In genomic region chr1:215599418-215599817, GRCh38 we compare ENCODE assay signal across 12 cellular contexts. TPM values are rescaled to one million over a fixed set of nuclear protein-coding genes. Genes with fewer than 3 reads are reported as not detected.
DNase-seq lines count a peak whose midpoint lies in the region; TF ChIP-seq lines count a peak whose summit lies in the region.
"Had no signal": no experiment of that assay in that cellular context is flagged by ENCODE, and none has a peak within 500 bp of the region (broad histone marks: within the 10 kb centered on the region; RNA-seq: fewer than 3 reads in every experiment).

No MANE protein-coding gene starts in this region.

- CTCF ChIA-PET in GM10248 (lab: Yijun Ruan, JAX): no interaction called here

- H3K27me3 ChIP-seq in hepatocyte (no peaks in the 10 kb centered on the region), MM.1S (replicated peaks; ENCODE audit: insufficient read depth, low read length) (no peaks in the 10 kb centered on the region), osteoblast (ENCODE audit: insufficient read depth, low read length) (no peaks in the 10 kb centered on the region)

- H2AFZ ChIP-seq in hepatocyte (no peak overlapping the region), MM.1S (ENCODE audit: low read length) (no peak overlapping the region), osteoblast (ENCODE audit: low read length) (no peak overlapping the region)

- H3K9me2 ChIP-seq in hepatocyte (replicated peaks; ENCODE audit: insufficient read depth) (no peaks in the 10 kb centered on the region), MM.1S (replicated peaks; ENCODE audit: insufficient read depth, low read length) (no peaks in the 10 kb centered on the region)

- 59% methylated on average over 2 of the region's 2 CpGs for WGBS in hepatocyte (ENCODE audit: low lambda C conversion rate, missing lambda C conversion rate)

- TF ChIP-seq CTCF in hepatocyte (IDR thresholded peaks at IDR 0.05; ENCODE audit: poor library complexity): no peak
- no peak for TF ChIP-seq CTCF in MM.1S (IDR thresholded peaks at IDR 0.05; ENCODE audit: low read length)
- no peak for TF ChIP-seq CTCF in GM10248 (IDR thresholded peaks at IDR 0.05; ENCODE audit: control extremely low read depth, extremely low read depth, low read depth, missing control alignments)
- no peak for TF ChIP-seq CTCF in osteoblast (IDR thresholded peaks at IDR 0.05; ENCODE audit: extremely low read depth, low read depth, low read length)

- H3K9ac ChIP-seq in MM.1S (ENCODE audit: low read length): no peak overlapping the region

- DNase-seq in A172 (ENCODE audit: low spot score) (peak; percentile 11), H4 (ENCODE audit: low spot score) (peak; percentile 19), astrocyte of the hippocampus (ENCODE audit: low read depth, low spot score) (peak; percentile 80), hepatocyte (ENCODE audit: low spot score) (peak; percentile 30), MM.1S (no peak), GM10248 (ENCODE audit: extremely low spot score) (no peak), osteoblast (ENCODE audit: insufficient read length, low spot score, missing footprints) (no peak)
- no peak for DNase-seq in activated effector memory CD4-positive, alpha-beta T cell treated with anti-CD3 and anti-CD28 coated beads, Interleukin-2, amount 50 U/mL, for 16 hours
- DNase-seq: cerebellar nuclear complex, NCI-H226, SHP77, trophoblast cell had no signal

- H3K27ac ChIP-seq in hepatocyte (peak overlapping the region; percentile 2), MM.1S (ENCODE audit: low read length) (no peak overlapping the region), osteoblast (ENCODE audit: low read depth, low read length) (no peak overlapping the region)

- H3K4me2 ChIP-seq in hepatocyte (no peak overlapping the region), MM.1S (ENCODE audit: low read depth, low read length) (no peak overlapping the region), osteoblast (ENCODE audit: insufficient read depth, low read length) (no peak overlapping the region)

- peaks cover 33% of the 10 kb centered on the region for H3K4me1 ChIP-seq in hepatocyte (ENCODE audit: insufficient read depth)
- peaks cover 3% of the 10 kb centered on the region; the same call in 1 of the 2 replicates for H3K4me1 ChIP-seq in MM.1S (ENCODE audit: low read length)
- H3K4me1 ChIP-seq in osteoblast (ENCODE audit: insufficient read depth, low read length): peaks cover 21% of the 10 kb centered on the region

- POLR2A ChIA-PET in GM10248 (lab: Yijun Ruan, JAX): no interaction called here

- H3K4me3 ChIP-seq in hepatocyte (no peak overlapping the region), MM.1S (ENCODE audit: low read length) (no peak overlapping the region), osteoblast (ENCODE audit: insufficient read depth, low read length) (no peak overlapping the region)

- H3K36me3 ChIP-seq in hepatocyte (replicated peaks; ENCODE audit: insufficient read depth, low read depth) (no peaks in the 10 kb centered on the region), MM.1S (replicated peaks; ENCODE audit: insufficient read depth, low read length) (no peaks in the 10 kb centered on the region), osteoblast (ENCODE audit: insufficient read depth, low read length) (peaks cover 29% of the 10 kb centered on the region)

- H3K9me3 ChIP-seq in hepatocyte (ENCODE audit: low read depth): no peaks in the 10 kb centered on the region
- no peaks in the 10 kb centered on the region for H3K9me3 ChIP-seq in MM.1S (replicated peaks; ENCODE audit: insufficient read depth, low read length)
- no peaks in the 10 kb centered on the region for H3K9me3 ChIP-seq in osteoblast (ENCODE audit: low read depth, low read length)

- H4K20me1 ChIP-seq in hepatocyte (ENCODE audit: insufficient read depth, poor library complexity, severe bottlenecking) (no peaks in the 10 kb centered on the region), MM.1S (ENCODE audit: insufficient read depth, low read length) (no peaks in the 10 kb centered on the region), osteoblast (ENCODE audit: insufficient read depth, low read length) (no peaks in the 10 kb centered on the region)

- peaks cover 12% of the 10 kb centered on the region for H3K79me2 ChIP-seq in hepatocyte
- H3K79me2 ChIP-seq in MM.1S (ENCODE audit: low read length): no peaks in the 10 kb centered on the region
- peaks cover 5% of the 10 kb centered on the region for H3K79me2 ChIP-seq in osteoblast (ENCODE audit: insufficient read depth, low read length)

- H3F3A ChIP-seq in MM.1S (ENCODE audit: insufficient read depth, low read length): no peaks in the 10 kb centered on the region

RNA-seq across cellular contexts. Expression of gene KCTD3, which starts 32.3 kb away (rescaled TPM):
- 43.1 and 47.8 TPM in 2 replicates for total RNA-seq in A172 (2014; rRNA removed; shearing (Covaris generic))
- 28.0 and 30.4 TPM in 2 replicates for total RNA-seq in H4 (2014; rRNA removed; shearing (Covaris generic))
- total RNA-seq in hepatocyte (55.3 and 61.2 TPM in 2 replicates), osteoblast (48.9 and 55.7 TPM in 2 replicates)
- 32.3 and 36.7 TPM in 2 replicates for polyA plus RNA-seq in hepatocyte

Comparison
In these comparisons a context has a peak if more than half of its experiments do, and no peak if none do; other contexts are left out.
1. DNase-seq: peak in A172 (single experiment), H4 (single experiment), astrocyte of the hippocampus (single experiment) and hepatocyte (single experiment); none in MM.1S (single experiment), GM10248 (single experiment), activated effector memory CD4-positive, alpha-beta T cell treated with anti-CD3 and anti-CD28 coated beads, Interleukin-2, amount 50 U/mL, for 16 hours (single experiment) and osteoblast (single experiment).